Comparison of ENCODE assay signal across 1 cellular context in the genomic region with DNA sequence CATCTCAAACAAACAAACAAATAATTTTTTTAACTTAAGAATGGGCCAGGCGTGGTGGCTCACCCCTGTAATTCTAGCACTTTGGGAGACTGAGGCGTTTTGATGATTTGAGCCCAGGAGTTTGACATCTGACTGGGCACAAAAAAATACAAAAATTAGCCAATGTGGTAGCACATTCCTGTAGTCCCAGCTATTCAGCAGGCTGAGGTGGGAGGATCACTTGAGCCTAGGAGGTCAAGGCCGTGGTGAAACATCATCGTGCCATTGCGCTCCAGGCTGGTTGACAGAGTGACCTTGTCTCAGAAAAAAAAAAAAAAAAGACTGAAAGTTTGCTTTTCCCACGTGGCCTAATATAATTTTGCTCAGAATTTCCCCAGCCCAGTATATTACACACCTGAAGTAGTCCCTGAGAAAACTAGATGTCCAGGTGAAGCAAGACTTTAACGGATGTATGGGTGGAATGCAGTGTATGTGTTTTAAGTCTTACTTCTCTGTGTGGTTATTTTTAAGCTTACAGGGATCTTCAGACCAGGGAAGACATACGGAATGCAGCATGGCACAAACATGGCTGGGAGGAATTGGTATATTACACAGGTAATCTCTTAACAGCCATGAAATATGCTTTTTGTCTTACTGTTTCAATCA.
TF ChIP-seq lines count a peak whose summit lies in the region.

No MANE protein-coding gene starts in this region.

TF ChIP-seq in HepG2, 621 proteins besides CTCF, POLR2A, EP300 and RAD21 (continued from another document and continues in another):
- TF ChIP-seq, protein P1, sequence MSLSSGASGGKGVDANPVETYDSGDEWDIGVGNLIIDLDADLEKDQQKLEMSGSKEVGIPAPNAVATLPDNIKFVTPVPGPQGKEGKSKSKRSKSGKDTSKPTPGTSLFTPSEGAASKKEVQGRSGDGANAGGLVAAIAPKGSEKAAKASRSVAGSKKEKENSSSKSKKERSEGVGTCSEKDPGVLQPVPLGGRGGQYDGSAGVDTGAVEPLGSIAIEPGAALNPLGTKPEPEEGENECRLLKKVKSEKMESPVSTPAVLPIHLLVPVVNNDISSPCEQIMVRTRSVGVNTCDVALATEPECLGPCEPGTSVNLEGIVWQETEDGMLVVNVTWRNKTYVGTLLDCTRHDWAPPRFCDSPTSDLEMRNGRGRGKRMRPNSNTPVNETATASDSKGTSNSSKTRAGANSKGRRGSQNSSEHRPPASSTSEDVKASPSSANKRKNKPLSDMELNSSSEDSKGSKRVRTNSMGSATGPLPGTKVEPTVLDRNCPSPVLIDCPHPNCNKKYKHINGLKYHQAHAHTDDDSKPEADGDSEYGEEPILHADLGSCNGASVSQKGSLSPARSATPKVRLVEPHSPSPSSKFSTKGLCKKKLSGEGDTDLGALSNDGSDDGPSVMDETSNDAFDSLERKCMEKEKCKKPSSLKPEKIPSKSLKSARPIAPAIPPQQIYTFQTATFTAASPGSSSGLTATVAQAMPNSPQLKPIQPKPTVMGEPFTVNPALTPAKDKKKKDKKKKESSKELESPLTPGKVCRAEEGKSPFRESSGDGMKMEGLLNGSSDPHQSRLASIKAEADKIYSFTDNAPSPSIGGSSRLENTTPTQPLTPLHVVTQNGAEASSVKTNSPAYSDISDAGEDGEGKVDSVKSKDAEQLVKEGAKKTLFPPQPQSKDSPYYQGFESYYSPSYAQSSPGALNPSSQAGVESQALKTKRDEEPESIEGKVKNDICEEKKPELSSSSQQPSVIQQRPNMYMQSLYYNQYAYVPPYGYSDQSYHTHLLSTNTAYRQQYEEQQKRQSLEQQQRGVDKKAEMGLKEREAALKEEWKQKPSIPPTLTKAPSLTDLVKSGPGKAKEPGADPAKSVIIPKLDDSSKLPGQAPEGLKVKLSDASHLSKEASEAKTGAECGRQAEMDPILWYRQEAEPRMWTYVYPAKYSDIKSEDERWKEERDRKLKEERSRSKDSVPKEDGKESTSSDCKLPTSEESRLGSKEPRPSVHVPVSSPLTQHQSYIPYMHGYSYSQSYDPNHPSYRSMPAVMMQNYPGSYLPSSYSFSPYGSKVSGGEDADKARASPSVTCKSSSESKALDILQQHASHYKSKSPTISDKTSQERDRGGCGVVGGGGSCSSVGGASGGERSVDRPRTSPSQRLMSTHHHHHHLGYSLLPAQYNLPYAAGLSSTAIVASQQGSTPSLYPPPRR (CRISPR knock-in tag; IDR thresholded peaks at IDR 0.05; ENCODE audit: borderline replicate concordance): peak; percentile 68; the same call in 1 of the 2 replicates
- TF ChIP-seq ZNF557 (CRISPR knock-in tag; IDR thresholded peaks at IDR 0.05) (no peak), MTA3 (CRISPR knock-in tag; IDR thresholded peaks at IDR 0.05) (no peak), BCL6 (CRISPR knock-in tag; IDR thresholded peaks at IDR 0.05) (peak; percentile 69), HOXA5 (CRISPR knock-in tag; IDR thresholded peaks at IDR 0.05) (peak; percentile 73), KLF6 (CRISPR knock-in tag; IDR thresholded peaks at IDR 0.05) (no peak), CENPT (CRISPR knock-in tag; IDR thresholded peaks at IDR 0.05; ENCODE audit: low read depth) (no peak), NCOA1 (CRISPR knock-in tag; IDR thresholded peaks at IDR 0.05) (no peak), ZNF562 (CRISPR knock-in tag; IDR thresholded peaks at IDR 0.05; ENCODE audit: borderline replicate concordance) (no peak), NBN (conservative IDR thresholded peaks at IDR 0.05) (no peak), HNF4A (CRISPR knock-in tag; IDR thresholded peaks at IDR 0.05) (peak; percentile 73), CENPX (CRISPR knock-in tag; IDR thresholded peaks at IDR 0.05) (no peak), JUNB (CRISPR knock-in tag; IDR thresholded peaks at IDR 0.05; ENCODE audit: borderline replicate concordance) (peak; percentile 25; the same call in 1 of the 2 replicates), ZNF605 (CRISPR knock-in tag; IDR thresholded peaks at IDR 0.05) (no peak), TCF7 (IDR thresholded peaks at IDR 0.05; ENCODE audit: low read depth) (0 out of 2 replicates have a peak, but pooled peaks have one; percentile 26), FOXP1 (IDR thresholded peaks at IDR 0.05) (no peak), FOXP1 (CRISPR knock-in tag; IDR thresholded peaks at IDR 0.05) (peak; percentile 28; the same call in 1 of the 2 replicates), ZNF607 (CRISPR knock-in tag; IDR thresholded peaks at IDR 0.05; ENCODE audit: borderline replicate concordance) (peak; percentile 69; the same call in 1 of the 2 replicates), IRF2 (CRISPR knock-in tag; IDR thresholded peaks at IDR 0.05) (peak; percentile 67; the same call in 1 of the 2 replicates), ZC3H13 (CRISPR knock-in tag; IDR thresholded peaks at IDR 0.05) (no peak), KDM5B (CRISPR knock-in tag; IDR thresholded peaks at IDR 0.05; ENCODE audit: borderline replicate concordance) (0 out of 2 replicates have a peak, but pooled peaks have one; percentile 4), ZNF564 (CRISPR knock-in tag; IDR thresholded peaks at IDR 0.05) (no peak), HOXD1 (CRISPR knock-in tag; IDR thresholded peaks at IDR 0.05) (no peak), KLF13 (CRISPR knock-in tag; IDR thresholded peaks at IDR 0.05) (no peak), BHLHE40 (IDR thresholded peaks at IDR 0.05; ENCODE audit: low read length) (no peak; the same call in 1 of the 2 replicates), FOXK2 (IDR thresholded peaks at IDR 0.05) (no peak), GATAD1 (CRISPR knock-in tag; IDR thresholded peaks at IDR 0.05) (no peak; the same call in 1 of the 2 replicates), JUN (CRISPR knock-in tag; IDR thresholded peaks at IDR 0.05) (0 out of 2 replicates have a peak, but pooled peaks have one; percentile 30), ZNF441 (CRISPR knock-in tag; IDR thresholded peaks at IDR 0.05; ENCODE audit: borderline replicate concordance) (no peak), ZNF282 (IDR thresholded peaks at IDR 0.05; ENCODE audit: partially characterized antibody) (no peak), ZSCAN22 (CRISPR knock-in tag; IDR thresholded peaks at IDR 0.05) (no peak), ZNF782 (CRISPR knock-in tag; IDR thresholded peaks at IDR 0.05; ENCODE audit: borderline replicate concordance) (no peak), ZNF788 (CRISPR knock-in tag; IDR thresholded peaks at IDR 0.05; ENCODE audit: borderline replicate concordance) (peak; percentile 63; the same call in 1 of the 2 replicates), ZNF589 (CRISPR knock-in tag; conservative IDR thresholded peaks at IDR 0.05) (no peak), TEAD3 (CRISPR knock-in tag; optimal IDR thresholded peaks at IDR 0.05; ENCODE audit: borderline replicate concordance) (peak; percentile 87), ZNF839 (CRISPR knock-in tag; IDR thresholded peaks at IDR 0.05; ENCODE audit: borderline replicate concordance) (no peak), ZBTB8A (CRISPR knock-in tag; IDR thresholded peaks at IDR 0.05; ENCODE audit: borderline replicate concordance, low read depth) (no peak)
- TF ChIP-seq, protein P2, sequence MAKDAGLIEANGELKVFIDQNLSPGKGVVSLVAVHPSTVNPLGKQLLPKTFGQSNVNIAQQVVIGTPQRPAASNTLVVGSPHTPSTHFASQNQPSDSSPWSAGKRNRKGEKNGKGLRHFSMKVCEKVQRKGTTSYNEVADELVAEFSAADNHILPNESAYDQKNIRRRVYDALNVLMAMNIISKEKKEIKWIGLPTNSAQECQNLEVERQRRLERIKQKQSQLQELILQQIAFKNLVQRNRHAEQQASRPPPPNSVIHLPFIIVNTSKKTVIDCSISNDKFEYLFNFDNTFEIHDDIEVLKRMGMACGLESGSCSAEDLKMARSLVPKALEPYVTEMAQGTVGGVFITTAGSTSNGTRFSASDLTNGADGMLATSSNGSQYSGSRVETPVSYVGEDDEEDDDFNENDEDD (CRISPR knock-in tag; IDR thresholded peaks at IDR 0.05; ENCODE audit: borderline replicate concordance): no peak
- TF ChIP-seq, protein P3, sequence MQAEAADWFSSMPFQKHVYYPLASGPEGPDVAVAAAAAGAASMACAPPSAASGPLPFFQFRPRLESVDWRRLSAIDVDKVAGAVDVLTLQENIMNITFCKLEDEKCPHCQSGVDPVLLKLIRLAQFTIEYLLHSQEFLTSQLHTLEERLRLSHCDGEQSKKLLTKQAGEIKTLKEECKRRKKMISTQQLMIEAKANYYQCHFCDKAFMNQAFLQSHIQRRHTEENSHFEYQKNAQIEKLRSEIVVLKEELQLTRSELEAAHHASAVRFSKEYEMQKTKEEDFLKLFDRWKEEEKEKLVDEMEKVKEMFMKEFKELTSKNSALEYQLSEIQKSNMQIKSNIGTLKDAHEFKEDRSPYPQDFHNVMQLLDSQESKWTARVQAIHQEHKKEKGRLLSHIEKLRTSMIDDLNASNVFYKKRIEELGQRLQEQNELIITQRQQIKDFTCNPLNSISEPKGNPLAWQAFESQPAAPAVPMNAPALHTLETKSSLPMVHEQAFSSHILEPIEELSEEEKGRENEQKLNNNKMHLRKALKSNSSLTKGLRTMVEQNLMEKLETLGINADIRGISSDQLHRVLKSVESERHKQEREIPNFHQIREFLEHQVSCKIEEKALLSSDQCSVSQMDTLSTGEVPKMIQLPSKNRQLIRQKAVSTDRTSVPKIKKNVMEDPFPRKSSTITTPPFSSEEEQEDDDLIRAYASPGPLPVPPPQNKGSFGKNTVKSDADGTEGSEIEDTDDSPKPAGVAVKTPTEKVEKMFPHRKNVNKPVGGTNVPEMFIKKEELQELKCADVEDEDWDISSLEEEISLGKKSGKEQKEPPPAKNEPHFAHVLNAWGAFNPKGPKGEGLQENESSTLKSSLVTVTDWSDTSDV (CRISPR knock-in tag; IDR thresholded peaks at IDR 0.05): no peak
- TF ChIP-seq, protein P4, sequence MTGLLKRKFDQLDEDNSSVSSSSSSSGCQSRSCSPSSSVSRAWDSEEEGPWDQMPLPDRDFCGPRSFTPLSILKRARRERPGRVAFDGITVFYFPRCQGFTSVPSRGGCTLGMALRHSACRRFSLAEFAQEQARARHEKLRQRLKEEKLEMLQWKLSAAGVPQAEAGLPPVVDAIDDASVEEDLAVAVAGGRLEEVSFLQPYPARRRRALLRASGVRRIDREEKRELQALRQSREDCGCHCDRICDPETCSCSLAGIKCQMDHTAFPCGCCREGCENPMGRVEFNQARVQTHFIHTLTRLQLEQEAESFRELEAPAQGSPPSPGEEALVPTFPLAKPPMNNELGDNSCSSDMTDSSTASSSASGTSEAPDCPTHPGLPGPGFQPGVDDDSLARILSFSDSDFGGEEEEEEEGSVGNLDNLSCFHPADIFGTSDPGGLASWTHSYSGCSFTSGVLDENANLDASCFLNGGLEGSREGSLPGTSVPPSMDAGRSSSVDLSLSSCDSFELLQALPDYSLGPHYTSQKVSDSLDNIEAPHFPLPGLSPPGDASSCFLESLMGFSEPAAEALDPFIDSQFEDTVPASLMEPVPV (CRISPR knock-in tag; IDR thresholded peaks at IDR 0.05): no peak
- TF ChIP-seq, protein P5, sequence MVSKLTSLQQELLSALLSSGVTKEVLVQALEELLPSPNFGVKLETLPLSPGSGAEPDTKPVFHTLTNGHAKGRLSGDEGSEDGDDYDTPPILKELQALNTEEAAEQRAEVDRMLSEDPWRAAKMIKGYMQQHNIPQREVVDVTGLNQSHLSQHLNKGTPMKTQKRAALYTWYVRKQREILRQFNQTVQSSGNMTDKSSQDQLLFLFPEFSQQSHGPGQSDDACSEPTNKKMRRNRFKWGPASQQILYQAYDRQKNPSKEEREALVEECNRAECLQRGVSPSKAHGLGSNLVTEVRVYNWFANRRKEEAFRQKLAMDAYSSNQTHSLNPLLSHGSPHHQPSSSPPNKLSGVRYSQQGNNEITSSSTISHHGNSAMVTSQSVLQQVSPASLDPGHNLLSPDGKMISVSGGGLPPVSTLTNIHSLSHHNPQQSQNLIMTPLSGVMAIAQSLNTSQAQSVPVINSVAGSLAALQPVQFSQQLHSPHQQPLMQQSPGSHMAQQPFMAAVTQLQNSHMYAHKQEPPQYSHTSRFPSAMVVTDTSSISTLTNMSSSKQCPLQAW (CRISPR knock-in tag; IDR thresholded peaks at IDR 0.05): peak; percentile 78
- TF ChIP-seq, protein P6, sequence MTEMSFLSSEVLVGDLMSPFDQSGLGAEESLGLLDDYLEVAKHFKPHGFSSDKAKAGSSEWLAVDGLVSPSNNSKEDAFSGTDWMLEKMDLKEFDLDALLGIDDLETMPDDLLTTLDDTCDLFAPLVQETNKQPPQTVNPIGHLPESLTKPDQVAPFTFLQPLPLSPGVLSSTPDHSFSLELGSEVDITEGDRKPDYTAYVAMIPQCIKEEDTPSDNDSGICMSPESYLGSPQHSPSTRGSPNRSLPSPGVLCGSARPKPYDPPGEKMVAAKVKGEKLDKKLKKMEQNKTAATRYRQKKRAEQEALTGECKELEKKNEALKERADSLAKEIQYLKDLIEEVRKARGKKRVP (CRISPR knock-in tag; IDR thresholded peaks at IDR 0.05): peak in 1 of 2 experiments; percentile 88; a peak in 2 of 4 replicates
- TF ChIP-seq, protein P7, sequence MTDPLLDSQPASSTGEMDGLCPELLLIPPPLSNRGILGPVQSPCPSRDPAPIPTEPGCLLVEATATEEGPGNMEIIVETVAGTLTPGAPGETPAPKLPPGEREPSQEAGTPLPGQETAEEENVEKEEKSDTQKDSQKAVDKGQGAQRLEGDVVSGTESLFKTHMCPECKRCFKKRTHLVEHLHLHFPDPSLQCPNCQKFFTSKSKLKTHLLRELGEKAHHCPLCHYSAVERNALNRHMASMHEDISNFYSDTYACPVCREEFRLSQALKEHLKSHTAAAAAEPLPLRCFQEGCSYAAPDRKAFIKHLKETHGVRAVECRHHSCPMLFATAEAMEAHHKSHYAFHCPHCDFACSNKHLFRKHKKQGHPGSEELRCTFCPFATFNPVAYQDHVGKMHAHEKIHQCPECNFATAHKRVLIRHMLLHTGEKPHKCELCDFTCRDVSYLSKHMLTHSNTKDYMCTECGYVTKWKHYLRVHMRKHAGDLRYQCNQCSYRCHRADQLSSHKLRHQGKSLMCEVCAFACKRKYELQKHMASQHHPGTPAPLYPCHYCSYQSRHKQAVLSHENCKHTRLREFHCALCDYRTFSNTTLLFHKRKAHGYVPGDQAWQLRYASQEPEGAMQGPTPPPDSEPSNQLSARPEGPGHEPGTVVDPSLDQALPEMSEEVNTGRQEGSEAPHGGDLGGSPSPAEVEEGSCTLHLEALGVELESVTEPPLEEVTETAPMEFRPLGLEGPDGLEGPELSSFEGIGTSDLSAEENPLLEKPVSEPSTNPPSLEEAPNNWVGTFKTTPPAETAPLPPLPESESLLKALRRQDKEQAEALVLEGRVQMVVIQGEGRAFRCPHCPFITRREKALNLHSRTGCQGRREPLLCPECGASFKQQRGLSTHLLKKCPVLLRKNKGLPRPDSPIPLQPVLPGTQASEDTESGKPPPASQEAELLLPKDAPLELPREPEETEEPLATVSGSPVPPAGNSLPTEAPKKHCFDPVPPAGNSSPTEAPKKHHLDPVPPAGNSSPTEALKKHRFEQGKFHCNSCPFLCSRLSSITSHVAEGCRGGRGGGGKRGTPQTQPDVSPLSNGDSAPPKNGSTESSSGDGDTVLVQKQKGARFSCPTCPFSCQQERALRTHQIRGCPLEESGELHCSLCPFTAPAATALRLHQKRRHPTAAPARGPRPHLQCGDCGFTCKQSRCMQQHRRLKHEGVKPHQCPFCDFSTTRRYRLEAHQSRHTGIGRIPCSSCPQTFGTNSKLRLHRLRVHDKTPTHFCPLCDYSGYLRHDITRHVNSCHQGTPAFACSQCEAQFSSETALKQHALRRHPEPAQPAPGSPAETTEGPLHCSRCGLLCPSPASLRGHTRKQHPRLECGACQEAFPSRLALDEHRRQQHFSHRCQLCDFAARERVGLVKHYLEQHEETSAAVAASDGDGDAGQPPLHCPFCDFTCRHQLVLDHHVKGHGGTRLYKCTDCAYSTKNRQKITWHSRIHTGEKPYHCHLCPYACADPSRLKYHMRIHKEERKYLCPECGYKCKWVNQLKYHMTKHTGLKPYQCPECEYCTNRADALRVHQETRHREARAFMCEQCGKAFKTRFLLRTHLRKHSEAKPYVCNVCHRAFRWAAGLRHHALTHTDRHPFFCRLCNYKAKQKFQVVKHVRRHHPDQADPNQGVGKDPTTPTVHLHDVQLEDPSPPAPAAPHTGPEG (CRISPR knock-in tag; IDR thresholded peaks at IDR 0.05): no peak
